Comparison of ENCODE assay signal across 19 cellular contexts in genomic region chr2:157386747-157387146, GRCh38. TPM values are rescaled to one million over a fixed set of nuclear protein-coding genes. Genes with fewer than 3 reads are reported as not detected.
A peak's percentile ranks its signal among the peaks of the same experiment; 100 is the strongest.
DNase-seq lines count a peak whose midpoint lies in the region; ATAC-seq and TF ChIP-seq lines count a peak whose summit lies in the region.
"Had no signal": no experiment of that assay in that cellular context is flagged by ENCODE, and none has a peak within 500 bp of the region (broad histone marks: within the 10 kb centered on the region; RNA-seq: fewer than 3 reads in every experiment).

No MANE protein-coding gene starts in this region.

- no peaks in the 10 kb centered on the region for H3K9me3 ChIP-seq in CD8-positive, alpha-beta memory T cell (ENCODE audit: low read length)

- H3K9me3 Mint-ChIP-seq in activated CD4-positive, alpha-beta T cell treated with anti-CD3 and anti-CD28 coated beads for 36 hours (ENCODE audit: low read depth): peaks cover 31% of the 10 kb centered on the region
- peaks cover 14 to 42% (median 34%) of the 10 kb centered on the region in 5 donors for H3K9me3 Mint-ChIP-seq in CD8-positive, alpha-beta memory T cell
- H3K9me3 Mint-ChIP-seq in activated CD8-positive, alpha-beta T cell treated with anti-CD3 and anti-CD28 coated beads for 36 hours: peaks cover 44% of the 10 kb centered on the region
- H3K9me3 Mint-ChIP-seq in naive B cell (peaks cover 0 to 14% (median 7%) of the 10 kb centered on the region in 7 donors), osteocyte (ENCODE audit: unreplicated experiment) (peaks cover 5% of the 10 kb centered on the region)
- H3K9me3 Mint-ChIP-seq: GM23338 had no signal

- H3K4me3 ChIP-seq in CD8-positive, alpha-beta memory T cell (ENCODE audit: low read length): no peak overlapping the region
- H3K4me3 ChIP-seq: BLaER1 treated with 17β-estradiol and CSF1 and Interleukin-3, amounts not matched to agents 10 nM and 100 nM; GM23338 had no signal

- ATAC-seq in activated CD4-positive, alpha-beta T cell treated with anti-CD3 and anti-CD28 coated beads for 36 hours: no peak
- ATAC-seq in activated CD8-positive, alpha-beta T cell treated with anti-CD3 and anti-CD28 coated beads for 36 hours: no peak
- ATAC-seq in naive B cell (ENCODE audit: low read depth in 2 of 2) (peak; percentile 55 to 60), left colon (no peak)
- ATAC-seq: GM23338, PC-3 had no signal

- H3K4me3 Mint-ChIP-seq in activated CD4-positive, alpha-beta T cell treated with anti-CD3 and anti-CD28 coated beads for 36 hours: no peak overlapping the region
- H3K4me3 Mint-ChIP-seq in CD8-positive, alpha-beta memory T cell: no peak overlapping the region
- H3K4me3 Mint-ChIP-seq in activated CD8-positive, alpha-beta T cell treated with anti-CD3 and anti-CD28 coated beads for 36 hours: no peak overlapping the region
- H3K4me3 Mint-ChIP-seq in naive B cell: no peak overlapping the region
- H3K4me3 Mint-ChIP-seq in osteocyte (ENCODE audit: unreplicated experiment): no peak overlapping the region
- H3K4me3 Mint-ChIP-seq: GM23338 had no signal

- H3K27ac ChIP-seq in CD8-positive, alpha-beta memory T cell (ENCODE audit: low read depth, low read length): no peak overlapping the region
- H3K27ac ChIP-seq: BLaER1 treated with 17β-estradiol and CSF1 and Interleukin-3, amounts not matched to agents 10 nM and 100 nM had no signal

- POLR2A ChIA-PET in activated CD4-positive, alpha-beta T cell treated with anti-CD3 and anti-CD28 coated beads for 36 hours (lab: Charles Lee): no interaction called here
- POLR2A ChIA-PET in CD8-positive, alpha-beta memory T cell (lab: Charles Lee): no interaction called here
- POLR2A ChIA-PET in activated CD8-positive, alpha-beta T cell treated with anti-CD3 and anti-CD28 coated beads for 36 hours (lab: Charles Lee): interaction anchor here (1.0 kb wide), 1 partner anchor 16 kb away, joined by 5 read pairs; no protein-coding TSS in a partner anchor

- H3K27ac Mint-ChIP-seq in activated CD4-positive, alpha-beta T cell treated with anti-CD3 and anti-CD28 coated beads for 36 hours: peak overlapping the region; percentile 30
- peak overlapping the region; percentile 3 to 83 (median 25) for H3K27ac Mint-ChIP-seq in CD8-positive, alpha-beta memory T cell
- peak overlapping the region; percentile 19 for H3K27ac Mint-ChIP-seq in activated CD8-positive, alpha-beta T cell treated with anti-CD3 and anti-CD28 coated beads for 36 hours
- H3K27ac Mint-ChIP-seq in naive B cell: peak overlapping the region in 4 of 6 donors; percentile 5 to 68 (median 36)
- no peak overlapping the region for H3K27ac Mint-ChIP-seq in osteocyte (ENCODE audit: unreplicated experiment)
- H3K27ac Mint-ChIP-seq: GM23338 had no signal

- H3K4me1 Mint-ChIP-seq in activated CD4-positive, alpha-beta T cell treated with anti-CD3 and anti-CD28 coated beads for 36 hours: peaks cover 33% of the 10 kb centered on the region
- H3K4me1 Mint-ChIP-seq in CD8-positive, alpha-beta memory T cell: peaks cover 38 to 74% (median 52%) of the 10 kb centered on the region in 3 donors
- peaks cover 34% of the 10 kb centered on the region for H3K4me1 Mint-ChIP-seq in activated CD8-positive, alpha-beta T cell treated with anti-CD3 and anti-CD28 coated beads for 36 hours (ENCODE audit: low read depth)
- H3K4me1 Mint-ChIP-seq in naive B cell (peaks cover 17 to 25% (median 22%) of the 10 kb centered on the region in 3 donors), osteocyte (ENCODE audit: unreplicated experiment) (no peaks in the 10 kb centered on the region)
- H3K4me1 Mint-ChIP-seq: GM23338 had no signal

- DNase-seq in activated CD4-positive, alpha-beta T cell treated with anti-CD3 and anti-CD28 coated beads for 36 hours: no peak
- DNase-seq in activated CD4-positive, alpha-beta T cell treated with anti-CD3 and anti-CD28 coated beads for 48 hours: no peak
- no peak for DNase-seq in CD8-positive, alpha-beta memory T cell
- no peak for DNase-seq in activated CD8-positive, alpha-beta T cell treated with anti-CD3 and anti-CD28 coated beads for 36 hours
- DNase-seq in naive B cell (no peak), left colon (no peak), osteocyte (ENCODE audit: extremely low spot score, unreplicated experiment) (no peak), cortex of kidney (lab: John Stamatoyannopoulos, UW) (no peak)
- DNase-seq: 8988T, DMS79, NCI-H1048, NCI-H146, NCI-H2081 treated with DMSO at 0.1 percent for 48 hours, NCI-H226, NCI-H69, PC-3 had no signal

- intact Hi-C loops in activated CD4-positive, alpha-beta T cell treated with anti-CD3 and anti-CD28 coated beads for 36 hours (cut with DNase I, micrococcal nuclease): loop anchor here in 1 of 2 experiments (10.0 kb wide), 1 partner anchor 608 kb away; no protein-coding TSS in a partner anchor
- intact Hi-C loops in activated CD8-positive, alpha-beta T cell treated with anti-CD3 and anti-CD28 coated beads for 36 hours (cut with micrococcal nuclease): no loop called here
- intact Hi-C loops in left colon (cut with DNase I, micrococcal nuclease): no loop called here

- no peaks in the 10 kb centered on the region for H3K36me3 ChIP-seq in CD8-positive, alpha-beta memory T cell (ENCODE audit: insufficient read depth, low read length)
- H3K36me3 ChIP-seq: BLaER1 treated with 17β-estradiol and CSF1 and Interleukin-3, amounts not matched to agents 10 nM and 100 nM had no signal

- no peaks in the 10 kb centered on the region for H3K27me3 Mint-ChIP-seq in activated CD4-positive, alpha-beta T cell treated with anti-CD3 and anti-CD28 coated beads for 36 hours
- H3K27me3 Mint-ChIP-seq in CD8-positive, alpha-beta memory T cell: no peaks in the 10 kb centered on the region
- no peaks in the 10 kb centered on the region for H3K27me3 Mint-ChIP-seq in activated CD8-positive, alpha-beta T cell treated with anti-CD3 and anti-CD28 coated beads for 36 hours
- H3K27me3 Mint-ChIP-seq in naive B cell (no peaks in the 10 kb centered on the region), osteocyte (ENCODE audit: unreplicated experiment) (peaks cover 58% of the 10 kb centered on the region)

- peaks cover 16% of the 10 kb centered on the region for H3K4me1 ChIP-seq in CD8-positive, alpha-beta memory T cell (ENCODE audit: insufficient read depth, low read length)
- H3K4me1 ChIP-seq: BLaER1 treated with 17β-estradiol and CSF1 and Interleukin-3, amounts not matched to agents 10 nM and 100 nM had no signal

- no peak for TF ChIP-seq CTCF in activated CD8-positive, alpha-beta T cell treated with anti-CD3 and anti-CD28 coated beads for 36 hours (IDR thresholded peaks at IDR 0.05)
- TF ChIP-seq CTCF in osteocyte (IDR thresholded peaks at IDR 0.05): no peak

- peaks cover 28% of the 10 kb centered on the region for H3K36me3 Mint-ChIP-seq in activated CD4-positive, alpha-beta T cell treated with anti-CD3 and anti-CD28 coated beads for 36 hours (ENCODE audit: low read depth)
- peaks cover 15 to 55% (median 27%) of the 10 kb centered on the region in 3 donors for H3K36me3 Mint-ChIP-seq in CD8-positive, alpha-beta memory T cell
- H3K36me3 Mint-ChIP-seq in activated CD8-positive, alpha-beta T cell treated with anti-CD3 and anti-CD28 coated beads for 36 hours (ENCODE audit: low read depth): peaks cover 44% of the 10 kb centered on the region
- H3K36me3 Mint-ChIP-seq in naive B cell (peaks cover 7 to 11% of the 10 kb centered on the region in 2 donors), osteocyte (ENCODE audit: unreplicated experiment) (no peaks in the 10 kb centered on the region)

- no peaks in the 10 kb centered on the region for H3K27me3 ChIP-seq in CD8-positive, alpha-beta memory T cell (ENCODE audit: insufficient read depth, low read length, poor library complexity, severe bottlenecking)
- H3K27me3 ChIP-seq: BLaER1 treated with 17β-estradiol and CSF1 and Interleukin-3, amounts not matched to agents 10 nM and 100 nM had no signal

- CTCF ChIA-PET in activated CD4-positive, alpha-beta T cell treated with anti-CD3 and anti-CD28 coated beads for 36 hours (lab: Charles Lee): interaction anchor here (1.5 to 2.2 kb wide), 3 partner anchors 17 to 50 kb away, joined by 4 to 9 read pairs (median 5); no protein-coding TSS in a partner anchor
- CTCF ChIA-PET in CD8-positive, alpha-beta memory T cell (lab: Charles Lee): no interaction called here
- CTCF ChIA-PET in activated CD8-positive, alpha-beta T cell treated with anti-CD3 and anti-CD28 coated beads for 36 hours (lab: Charles Lee): interaction anchor here (0.7 to 1.4 kb wide), 4 partner anchors 20 to 85 kb away, joined by 3 to 5 read pairs (median 4); no protein-coding TSS in a partner anchor

RNA-seq across cellular contexts. Expression of gene CYTIP, which starts 57.1 kb away (rescaled TPM):
- 100 to 1,000 TPM; 470 to 536 TPM for total RNA-seq in activated CD4-positive, alpha-beta T cell treated with anti-CD3 and anti-CD28 coated beads for 36 hours
- 100 to 1,000 TPM; 195 to 202 TPM for total RNA-seq in CD8-positive, alpha-beta memory T cell
- 144 TPM for polyA plus RNA-seq in CD8-positive, alpha-beta memory T cell
- total RNA-seq in activated CD8-positive, alpha-beta T cell treated with anti-CD3 and anti-CD28 coated beads for 36 hours: 100 to 1,000 TPM; 514 to 520 TPM
- polyA plus RNA-seq in naive B cell (ENCODE audit: low read depth in 6 of 6): 100 to 1,000 TPM in 4 of 6 donors, 10 to 100 TPM in 2; 90.7 to 172 (median 121) TPM
- total RNA-seq in left colon (1 to 10 TPM; 5.1 to 6.6 TPM), osteocyte (0.64 and 0.76 TPM in 2 replicates)
- total RNA-seq: G401, GM23338 had no signal
- polyA plus RNA-seq: GM23338 had no signal

Comparison
In these comparisons a context has a peak if more than half of its experiments do, and no peak if none do; other contexts are left out.
1. ATAC-seq: peak in naive B cell (2 of 2); none in activated CD4-positive, alpha-beta T cell treated with anti-CD3 and anti-CD28 coated beads for 36 hours (single experiment), activated CD8-positive, alpha-beta T cell treated with anti-CD3 and anti-CD28 coated beads for 36 hours (single experiment) and left colon (single experiment).
2. RNA of gene CYTIP, which starts 57.1 kb away (total RNA-seq): 470 to 536 TPM in activated CD4-positive, alpha-beta T cell treated with anti-CD3 and anti-CD28 coated beads for 36 hours, 514 to 520 TPM in activated CD8-positive, alpha-beta T cell treated with anti-CD3 and anti-CD28 coated beads for 36 hours and 195 to 202 TPM in CD8-positive, alpha-beta memory T cell; 5.1 to 6.6 TPM in left colon and 0.64 to 0.76 TPM in osteocyte; every median in the first group is over 10 times any median in the second.